Comparison of ENCODE assay signal across 21 cellular contexts in genomic region chr20:19497064-19497463, GRCh38.
DNase-seq lines count a peak whose midpoint lies in the region; ATAC-seq and TF ChIP-seq lines count a peak whose summit lies in the region.
"Had no signal": no experiment of that assay in that cellular context is flagged by ENCODE, and none has a peak within 500 bp of the region (broad histone marks: within the 10 kb centered on the region; RNA-seq: fewer than 3 reads in every experiment).

No MANE protein-coding gene starts in this region.

- H3K27me3 ChIP-seq in ascending aorta: no peaks in the 10 kb centered on the region
- no peaks in the 10 kb centered on the region for H3K27me3 ChIP-seq in tibial nerve
- H3K27me3 ChIP-seq: gastrocnemius medialis, stomach had no signal

- H3K4me3 ChIP-seq in AG09309 (ENCODE audit: control insufficient read depth, low read depth, low read length) (no peak overlapping the region), HFF-Myc (replicated peaks; ENCODE audit: low read depth, low read length) (no peak overlapping the region), ascending aorta (no peak overlapping the region), tibial nerve (no peak overlapping the region)
- H3K4me3 ChIP-seq: gastrocnemius medialis, left ventricle myocardium inferior, stomach had no signal

- no peak for ATAC-seq in HG03280 (IDR thresholded peaks at IDR 0.05; ENCODE audit: unreplicated experiment)
- ATAC-seq: activated naive CD8-positive, alpha-beta T cell treated with anti-CD3 and anti-CD28 coated beads, Interleukin-2, amount 50 U/mL, for 24 hours; gastrocnemius medialis; right cardiac atrium had no signal

- no peaks in the 10 kb centered on the region for H3K36me3 ChIP-seq in ascending aorta
- H3K36me3 ChIP-seq in tibial nerve: no peaks in the 10 kb centered on the region
- H3K36me3 ChIP-seq: gastrocnemius medialis, left ventricle myocardium inferior, stomach had no signal

- no peak for TF ChIP-seq POLR2A in tibial nerve (IDR thresholded peaks at IDR 0.05)

- H3K4me1 ChIP-seq in ascending aorta (peaks cover 24 to 56% of the 10 kb centered on the region in 2 donors), tibial nerve (peaks cover 0 to 7% (median 0%) of the 10 kb centered on the region in 4 donors)
- H3K4me1 ChIP-seq: stomach had no signal

- TF ChIP-seq EP300 in tibial nerve (IDR thresholded peaks at IDR 0.05): no peak

- DNase-seq in AG09309 (ENCODE audit: low read depth) (peak; percentile 56), HFF-Myc (ENCODE audit: extremely low read depth, low read depth) (peak; percentile 16), ascending aorta (ENCODE audit: low spot score in 2 of 2) (peak in 1 of 2 donors; percentile 72), hepatic stellate cell (ENCODE audit: low spot score) (peak; percentile 49), mucosa of gallbladder (ENCODE audit: low spot score) (no peak), T-helper 9 cell (no peak), tibial nerve (ENCODE audit: low spot score in 2 of 2) (no peak)
- DNase-seq: activated CD4-positive, CD25-positive, alpha-beta regulatory T cell; activated naive CD8-positive, alpha-beta T cell treated with anti-CD3 and anti-CD28 coated beads, Interleukin-2, amount 50 U/mL, for 24 hours; Calu3; gastrocnemius medialis; GDM1; left ventricle myocardium inferior; NCI-H1417 treated with DMSO at 0.1 percent for 48 hours; NCI-H446; nucleus accumbens; right cardiac atrium; SHP77 treated with DMSO at 0.1 percent for 48 hours; stomach; T-helper 2 cell had no signal

- H3K9me3 ChIP-seq in ascending aorta (no peaks in the 10 kb centered on the region), tibial nerve (no peaks in the 10 kb centered on the region)
- H3K9me3 ChIP-seq: gastrocnemius medialis, left ventricle myocardium inferior, stomach had no signal

- intact Hi-C loops in ascending aorta (cut with DNase I): loop anchor here (2.0 to 10.0 kb wide), 3 partner anchors 55 to 992 kb away; partner anchors contain the start of genes SEC23B and SLC24A3

- TF ChIP-seq CTCF in AG09309 (IDR thresholded peaks at IDR 0.05; ENCODE audit: control insufficient read depth, insufficient read depth, low read depth, low read length, missing control alignments) (no peak), HFF-Myc (IDR thresholded peaks at IDR 0.05; ENCODE audit: low read depth, low read length, missing control alignments) (no peak), ascending aorta (IDR thresholded peaks at IDR 0.05) (no peak), tibial nerve (IDR thresholded peaks at IDR 0.05) (no peak)

- H3K27ac ChIP-seq in ascending aorta (peak overlapping the region; percentile 82 to 84), tibial nerve (no peak overlapping the region)
- H3K27ac ChIP-seq: gastrocnemius medialis, left ventricle myocardium inferior, stomach had no signal

- 84 to 87% methylated on average over 6 of the region's 6 CpGs for WGBS in tibial nerve, 2 donors

Comparison
In these comparisons a context has a peak if more than half of its experiments do, and no peak if none do; other contexts are left out.
1. DNase-seq: peak in AG09309 (single experiment), HFF-Myc (single experiment) and hepatic stellate cell (single experiment); none in mucosa of gallbladder (single experiment), T-helper 9 cell (single experiment) and tibial nerve (0 of 2).
2. H3K27ac ChIP-seq: peak in ascending aorta (2 of 2); none in tibial nerve (0 of 4).